ENCODE assay signal across 18 cellular contexts in the genomic region with DNA sequence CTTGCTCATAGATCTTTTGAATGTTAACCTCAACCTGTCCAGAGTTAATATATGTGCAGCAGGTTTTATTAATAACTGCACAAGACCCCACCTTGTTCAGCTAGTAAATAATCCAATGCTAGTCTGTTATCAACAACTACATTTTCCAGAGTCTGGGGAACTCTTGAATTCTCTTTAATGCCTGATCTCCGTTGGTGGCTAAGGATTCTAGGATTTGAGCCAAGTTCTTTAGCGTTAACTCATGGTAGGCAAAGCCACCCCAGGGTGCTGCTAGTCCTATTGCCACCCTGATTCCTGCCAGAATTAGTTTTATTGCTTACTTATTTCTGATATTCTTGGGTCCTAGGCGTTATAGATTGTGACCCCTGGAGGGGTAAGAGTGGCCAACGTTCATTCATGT.
"Had no signal": no experiment of that assay in that cellular context is flagged by ENCODE, and none has a peak within 500 bp of the region (broad histone marks: within the 10 kb centered on the region; RNA-seq: fewer than 3 reads in every experiment).

No MANE protein-coding gene starts in this region.

- DNase-seq: Kasumi-1, MV-4-11, NCI-H1048, NCI-H1105, NCI-H1417, NCI-H1436 treated with DMSO at 0.1 percent for 48 hours, NCI-H1694, NCI-H187 treated with DMSO at 0.1 percent for 48 hours, NCI-H2029 treated with DMSO at 0.1 percent for 48 hours, NCI-H2171 treated with DMSO at 0.1 percent for 48 hours, NCI-H446 treated with DMSO at 0.1 percent for 48 hours, NCI-H510A treated with DMSO at 0.1 percent for 48 hours, NCI-H526, NCI-H82, Right ventricle myocardium superior, RPMI8226, SIG-M5 had no signal

- ATAC-seq: K562 had no signal
